In the genomic region with DNA sequence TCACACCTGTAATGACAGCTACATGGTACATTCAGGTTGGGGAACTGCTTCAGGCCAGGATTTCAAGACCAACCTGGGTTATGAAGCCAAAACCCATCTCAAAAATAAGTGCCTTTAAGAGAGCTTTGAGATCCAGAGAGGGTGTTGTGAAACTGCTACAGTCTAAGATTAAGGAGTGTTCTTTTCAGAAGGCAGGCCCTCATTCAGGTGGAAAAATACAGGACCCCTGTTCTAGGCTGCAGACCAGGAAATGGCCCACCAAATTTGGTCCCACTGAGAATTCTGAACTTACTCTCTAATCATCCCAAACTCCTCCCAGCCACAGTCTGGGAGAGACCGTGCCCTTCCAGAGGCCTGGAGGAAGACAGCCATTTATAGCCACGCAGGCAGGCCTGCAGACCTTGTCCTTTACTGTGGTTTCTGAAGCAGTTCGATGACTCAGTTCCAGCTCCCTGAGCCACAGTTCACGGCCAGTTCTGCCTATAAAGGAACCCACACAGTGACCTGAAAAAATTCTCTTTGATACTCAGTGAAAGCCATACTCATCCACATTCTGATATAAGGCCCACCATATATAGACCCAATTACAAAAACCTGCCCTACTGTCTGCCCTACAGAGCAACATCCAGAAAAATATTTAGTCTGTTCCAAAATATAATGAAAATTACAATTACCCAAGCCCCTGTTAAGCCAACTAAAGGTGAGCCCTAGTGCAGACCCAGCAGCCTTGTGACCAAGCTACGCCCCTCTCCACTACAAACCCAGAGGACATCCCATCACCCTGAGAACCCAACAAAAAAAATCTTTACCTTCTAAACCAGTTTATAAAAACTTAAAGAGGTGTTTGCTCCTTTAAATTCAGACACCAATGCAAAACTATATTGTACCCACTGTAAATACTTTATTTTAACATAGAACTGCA, we compare ENCODE assay signal across 1 cellular context.
TF ChIP-seq lines count a peak whose summit lies in the region.

No MANE protein-coding gene starts in this region.

TF ChIP-seq in GM23338, 12 proteins besides CTCF, POLR2A, EP300 and RAD21 (continued from another document):
- TF ChIP-seq, protein P1, sequence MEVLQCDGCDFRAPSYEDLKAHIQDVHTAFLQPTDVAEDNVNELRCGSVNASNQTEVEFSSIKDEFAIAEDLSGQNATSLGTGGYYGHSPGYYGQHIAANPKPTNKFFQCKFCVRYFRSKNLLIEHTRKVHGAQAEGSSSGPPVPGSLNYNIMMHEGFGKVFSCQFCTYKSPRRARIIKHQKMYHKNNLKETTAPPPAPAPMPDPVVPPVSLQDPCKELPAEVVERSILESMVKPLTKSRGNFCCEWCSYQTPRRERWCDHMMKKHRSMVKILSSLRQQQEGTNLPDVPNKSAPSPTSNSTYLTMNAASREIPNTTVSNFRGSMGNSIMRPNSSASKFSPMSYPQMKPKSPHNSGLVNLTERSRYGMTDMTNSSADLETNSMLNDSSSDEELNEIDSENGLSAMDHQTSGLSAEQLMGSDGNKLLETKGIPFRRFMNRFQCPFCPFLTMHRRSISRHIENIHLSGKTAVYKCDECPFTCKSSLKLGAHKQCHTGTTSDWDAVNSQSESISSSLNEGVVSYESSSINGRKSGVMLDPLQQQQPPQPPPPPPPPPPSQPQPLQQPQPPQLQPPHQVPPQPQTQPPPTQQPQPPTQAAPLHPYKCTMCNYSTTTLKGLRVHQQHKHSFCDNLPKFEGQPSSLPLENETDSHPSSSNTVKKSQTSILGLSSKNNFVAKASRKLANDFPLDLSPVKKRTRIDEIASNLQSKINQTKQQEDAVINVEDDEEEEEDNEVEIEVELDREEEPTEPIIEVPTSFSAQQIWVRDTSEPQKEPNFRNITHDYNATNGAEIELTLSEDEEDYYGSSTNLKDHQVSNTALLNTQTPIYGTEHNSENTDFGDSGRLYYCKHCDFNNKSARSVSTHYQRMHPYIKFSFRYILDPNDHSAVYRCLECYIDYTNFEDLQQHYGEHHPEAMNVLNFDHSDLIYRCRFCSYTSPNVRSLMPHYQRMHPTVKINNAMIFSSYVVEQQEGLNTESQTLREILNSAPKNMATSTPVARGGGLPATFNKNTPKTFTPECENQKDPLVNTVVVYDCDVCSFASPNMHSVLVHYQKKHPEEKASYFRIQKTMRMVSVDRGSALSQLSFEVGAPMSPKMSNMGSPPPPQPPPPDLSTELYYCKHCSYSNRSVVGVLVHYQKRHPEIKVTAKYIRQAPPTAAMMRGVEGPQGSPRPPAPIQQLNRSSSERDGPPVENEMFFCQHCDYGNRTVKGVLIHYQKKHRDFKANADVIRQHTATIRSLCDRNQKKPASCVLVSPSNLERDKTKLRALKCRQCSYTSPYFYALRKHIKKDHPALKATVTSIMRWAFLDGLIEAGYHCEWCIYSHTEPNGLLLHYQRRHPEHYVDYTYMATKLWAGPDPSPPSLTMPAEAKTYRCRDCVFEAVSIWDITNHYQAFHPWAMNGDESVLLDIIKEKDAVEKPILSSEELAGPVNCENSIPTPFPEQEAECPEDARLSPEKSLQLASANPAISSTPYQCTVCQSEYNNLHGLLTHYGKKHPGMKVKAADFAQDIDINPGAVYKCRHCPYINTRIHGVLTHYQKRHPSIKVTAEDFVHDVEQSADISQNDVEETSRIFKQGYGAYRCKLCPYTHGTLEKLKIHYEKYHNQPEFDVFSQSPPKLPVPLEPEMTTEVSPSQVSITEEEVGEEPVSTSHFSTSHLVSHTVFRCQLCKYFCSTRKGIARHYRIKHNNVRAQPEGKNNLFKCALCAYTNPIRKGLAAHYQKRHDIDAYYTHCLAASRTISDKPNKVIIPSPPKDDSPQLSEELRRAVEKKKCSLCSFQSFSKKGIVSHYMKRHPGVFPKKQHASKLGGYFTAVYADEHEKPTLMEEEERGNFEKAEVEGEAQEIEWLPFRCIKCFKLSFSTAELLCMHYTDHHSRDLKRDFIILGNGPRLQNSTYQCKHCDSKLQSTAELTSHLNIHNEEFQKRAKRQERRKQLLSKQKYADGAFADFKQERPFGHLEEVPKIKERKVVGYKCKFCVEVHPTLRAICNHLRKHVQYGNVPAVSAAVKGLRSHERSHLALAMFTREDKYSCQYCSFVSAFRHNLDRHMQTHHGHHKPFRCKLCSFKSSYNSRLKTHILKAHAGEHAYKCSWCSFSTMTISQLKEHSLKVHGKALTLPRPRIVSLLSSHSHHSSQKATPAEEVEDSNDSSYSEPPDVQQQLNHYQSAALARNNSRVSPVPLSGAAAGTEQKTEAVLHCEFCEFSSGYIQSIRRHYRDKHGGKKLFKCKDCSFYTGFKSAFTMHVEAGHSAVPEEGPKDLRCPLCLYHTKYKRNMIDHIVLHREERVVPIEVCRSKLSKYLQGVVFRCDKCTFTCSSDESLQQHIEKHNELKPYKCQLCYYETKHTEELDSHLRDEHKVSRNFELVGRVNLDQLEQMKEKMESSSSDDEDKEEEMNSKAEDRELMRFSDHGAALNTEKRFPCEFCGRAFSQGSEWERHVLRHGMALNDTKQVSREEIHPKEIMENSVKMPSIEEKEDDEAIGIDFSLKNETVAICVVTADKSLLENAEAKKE (CRISPR knock-in tag; IDR thresholded peaks at IDR 0.05): no peak
- TF ChIP-seq EZH2 (IDR thresholded peaks at IDR 0.05; ENCODE audit: low read depth, unreplicated experiment) (no peak), POLR2AphosphoS5 (IDR thresholded peaks at IDR 0.05; ENCODE audit: low read depth) (no peak), NANOG (IDR thresholded peaks at IDR 0.05; ENCODE audit: borderline replicate concordance) (no peak)
